ENCODE assay signal across 8 cellular contexts in the genomic region with DNA sequence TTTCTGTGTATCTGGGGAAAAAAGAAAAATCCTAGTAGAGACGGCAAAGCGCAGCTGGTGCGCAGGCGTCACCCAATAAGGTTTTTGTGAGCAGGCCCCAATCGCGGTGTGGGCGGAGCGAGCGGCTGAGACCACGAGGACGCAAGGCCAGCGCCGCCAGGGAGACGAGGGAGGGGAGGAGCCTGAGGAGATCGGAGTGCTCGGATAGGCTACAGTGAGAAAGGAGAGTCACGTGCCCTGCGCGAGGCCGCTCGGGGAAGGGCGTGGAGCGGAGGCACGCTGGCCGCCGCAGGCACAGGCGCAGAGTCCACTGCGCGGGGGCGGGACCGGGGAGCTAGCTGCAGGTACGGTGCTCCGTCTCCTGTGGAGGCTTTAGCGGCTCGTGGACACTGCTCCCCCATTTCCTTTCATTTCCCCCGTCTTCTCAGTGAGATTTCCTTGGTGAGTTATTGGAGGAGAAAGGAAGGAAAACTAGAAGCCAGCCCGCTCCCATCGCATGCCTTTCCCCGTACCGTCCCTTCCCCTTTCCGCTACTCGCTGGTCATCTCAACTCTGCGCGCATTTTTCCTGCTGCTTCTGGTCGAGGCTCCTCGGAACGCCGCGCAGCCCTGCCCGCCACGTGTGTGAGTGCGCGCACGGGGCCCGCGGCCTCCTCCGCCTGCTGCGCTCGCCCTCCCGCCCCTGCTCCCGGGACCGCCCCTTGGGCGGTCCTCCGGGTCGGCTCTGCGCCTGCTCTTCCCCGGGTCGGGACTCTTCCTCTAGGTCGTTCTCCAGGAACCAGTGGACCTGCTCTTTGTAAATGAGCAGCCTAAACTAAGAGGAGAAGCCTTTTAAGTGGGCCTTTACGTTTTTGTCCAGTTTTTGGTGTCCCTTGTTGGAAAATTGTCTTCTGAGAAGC. TPM values are rescaled to one million over a fixed set of nuclear protein-coding genes. Genes with fewer than 3 reads are reported as not detected.
DNase-seq lines count a peak whose midpoint lies in the region; ATAC-seq, FAIRE-seq and TF ChIP-seq lines count a peak whose summit lies in the region.

Gene THNSL1 (plus strand): TSS at position 264 of the 898 bp plus-strand sequence. CDS start 6,612 bp downstream, outside the sequence.

- POLR2A ChIA-PET in Caco-2 (lab: Charles Lee) = interaction anchor here (0.5 to 0.9 kb wide), 3 partner anchors 42 to 515 kb away, joined by 3 to 6 read pairs (median 4); partner anchors contain the start of gene ARHGAP21

- 0 to 1% methylated on average over 48 to 52 of the region's 70 CpGs for WGBS in mesodermal cell (ENCODE audit: insufficient coverage in 2 of 2), 2 experiments

- peaks cover 14% of the 10 kb centered on the region for H3K4me1 Mint-ChIP-seq in Caco-2 (ENCODE audit: low read depth, unreplicated experiment)

- H3K9me3 Mint-ChIP-seq in Caco-2 (ENCODE audit: unreplicated experiment) = no peaks in the 10 kb centered on the region

- H3K9me3 ChIP-seq in Caco-2 (no peaks in the 10 kb centered on the region), NT2/D1 (ENCODE audit: insufficient read depth, low read length) (no peaks in the 10 kb centered on the region), mesodermal cell (ENCODE audit: control insufficient read depth, low read length) (no peaks in the 10 kb centered on the region)

- peak; percentile 97 for ATAC-seq in GM21381 (IDR thresholded peaks at IDR 0.05; ENCODE audit: unreplicated experiment)

- peak within 1 kb of the TSS; percentile 92 for H3K27ac ChIP-seq in mesodermal cell (ENCODE audit: low read depth, low read length, severe bottlenecking)

- no peak for TF ChIP-seq CTCF in Caco-2 (IDR thresholded peaks at IDR 0.05; ENCODE audit: insufficient read depth in 1 of 2, low read depth in 1 of 2, low read length in 1 of 2, severe bottlenecking in 1 of 2, unreplicated experiment in 1 of 2)

- H3K27me3 ChIP-seq in Caco-2 (replicated peaks; ENCODE audit: control insufficient read depth, insufficient read depth, low read length) = no peaks in the 10 kb centered on the region
- no peaks in the 10 kb centered on the region for H3K27me3 ChIP-seq in NT2/D1 (ENCODE audit: insufficient read depth, insufficient read length)

- no peaks in the 10 kb centered on the region for H3K27me3 Mint-ChIP-seq in Caco-2 (ENCODE audit: insufficient read depth, unreplicated experiment)

- peak within 1 kb of the TSS; percentile 95 for H3K9ac ChIP-seq in NT2/D1 (ENCODE audit: insufficient read length, low read depth)

- CTCF ChIA-PET in Caco-2 (lab: Charles Lee) = interaction anchor here (0.6 to 1.7 kb wide), 7 partner anchors 28 to 399 kb away, joined by 3 to 10 read pairs (median 3); no protein-coding TSS in a partner anchor

- H3K27ac Mint-ChIP-seq in Caco-2 (ENCODE audit: unreplicated experiment) = peak within 1 kb of the TSS; percentile 97

- DNase-seq in Caco-2 (peak; percentile 100), HUDEP-2 (lab: John Stamatoyannopoulos, UW; ENCODE audit: unreplicated experiment in 76 of 76) (peak; percentile 46 to 99 (median 97)), NT2/D1 (ENCODE audit: low read depth, low spot score) (peak; percentile 98)
- peak; percentile 98 for DNase-seq in activated CD8-positive, alpha-beta memory T cell treated with anti-CD3 and anti-CD28 coated beads, Interleukin-2, amount 50 U/mL, for 4 hours
- DNase-seq in stimulated activated CD8-positive, alpha-beta memory T cell treated with anti-CD3 and anti-CD28 coated beads, Interleukin-15, amount 100 ng/mL, for 24 hours (ENCODE audit: low read depth) = peak; percentile 84

- intact Hi-C loops in Caco-2 (cut with micrococcal nuclease; ENCODE audit: unreplicated experiment) = loop anchor here (1.0 to 5.0 kb wide), 11 partner anchors 21 to 398 kb away; no protein-coding TSS in a partner anchor

- H3K4me3 ChIP-seq in Caco-2 (ENCODE audit: low read depth, low read length) (peak within 1 kb of the TSS; percentile 66), NT2/D1 (ENCODE audit: insufficient read length, low read depth) (peak within 1 kb of the TSS; percentile 95), mesodermal cell (ENCODE audit: extremely low read depth, insufficient read depth, low read length, poor library complexity, severe bottlenecking) (peak within 1 kb of the TSS; percentile 57)

- H3K4me3 Mint-ChIP-seq in Caco-2 (ENCODE audit: unreplicated experiment) = peak within 1 kb of the TSS; percentile 86

- peaks cover 8% of the 10 kb centered on the region; the same call in 1 of the 2 replicates for H3K4me1 ChIP-seq in Caco-2
- no peaks in the 10 kb centered on the region for H3K4me1 ChIP-seq in NT2/D1 (ENCODE audit: insufficient read depth, insufficient read length)
- peaks cover 3% of the 10 kb centered on the region for H3K4me1 ChIP-seq in mesodermal cell (ENCODE audit: control insufficient read depth, insufficient read depth, low read length, poor library complexity, severe bottlenecking)

- H3K36me3 ChIP-seq in Caco-2 (ENCODE audit: control insufficient read depth, insufficient read depth, low read length) (no peaks in the 10 kb centered on the region), NT2/D1 (ENCODE audit: insufficient read depth, insufficient read length, low read length) (no peaks in the 10 kb centered on the region), mesodermal cell (ENCODE audit: control insufficient read depth, insufficient read depth, low read length) (no peaks in the 10 kb centered on the region)

- peaks cover 18% of the 10 kb centered on the region for H3K36me3 Mint-ChIP-seq in Caco-2 (ENCODE audit: insufficient read depth, unreplicated experiment)

- FAIRE-seq in endometrium (lab: Jason Lieb, UNC) = peak; percentile 86

- BruUV-seq in Caco-2 (replicated peaks; lab: Mats Ljungman, UMichigan) = TSS peak; percentile 74

RNA-seq across cellular contexts. Expression of gene THNSL1, which starts in this region (rescaled TPM):
- total RNA-seq in Caco-2 (2022) = 6.3 and 6.8 TPM in 2 replicates
- 4.3 TPM for polyA plus RNA-seq in mesodermal cell (2013, experiment 1 of 2)
- 4.5 TPM for polyA plus RNA-seq in mesodermal cell (2013, experiment 2 of 2)

Comparison
In these comparisons a context has a peak if more than half of its experiments do, and no peak if none do; other contexts are left out.
1. Peak in every context shown above with its lines: DNase-seq, ATAC-seq, H3K4me3 ChIP-seq and H3K27ac ChIP-seq.